20 cellular contexts compared by ENCODE assay signal in genomic region chr3:160719710-160720109, GRCh38. TPM values are rescaled to one million over a fixed set of nuclear protein-coding genes. Genes with fewer than 3 reads are reported as not detected.
DNase-seq lines count a peak whose midpoint lies in the region; ATAC-seq, FAIRE-seq and TF ChIP-seq lines count a peak whose summit lies in the region.
"Had no signal": no experiment of that assay in that cellular context is flagged by ENCODE, and none has a peak within 500 bp of the region (broad histone marks: within the 10 kb centered on the region; RNA-seq: fewer than 3 reads in every experiment).

No MANE protein-coding gene starts in this region.

- H3K9me3 ChIP-seq in keratinocyte (ENCODE audit: control insufficient read depth, low read depth, low read length) = no peaks in the 10 kb centered on the region
- H3K9me3 ChIP-seq in upper lobe of right lung = no peaks in the 10 kb centered on the region
- no peaks in the 10 kb centered on the region for H3K9me3 ChIP-seq in testis
- H3K9me3 ChIP-seq in Peyer's patch = no peaks in the 10 kb centered on the region

- peaks cover 9% of the 10 kb centered on the region for H3K4me1 ChIP-seq in keratinocyte (ENCODE audit: control insufficient read depth, extremely low read depth, insufficient read depth, low read length)
- H3K4me1 ChIP-seq in upper lobe of right lung = no peaks in the 10 kb centered on the region
- H3K4me1 ChIP-seq in testis = no peaks in the 10 kb centered on the region
- no peaks in the 10 kb centered on the region for H3K4me1 ChIP-seq in Peyer's patch

- WGBS in testis, 2 donors = 56 to 67% methylated on average over 9 to 11 of the region's 11 CpGs

- H3K9me3 Mint-ChIP-seq in WTC11 = peaks cover 10% of the 10 kb centered on the region
- H3K9me3 Mint-ChIP-seq: CD8-positive, alpha-beta T cell had no signal

- intact Hi-C loops in upper lobe of right lung (cut with DNase I) (no loop called here), testis (cut with DNase I; ENCODE audit: low total_unique reads) (no loop called here)

- ATAC-seq in HG03175 (IDR thresholded peaks at IDR 0.05; ENCODE audit: unreplicated experiment) = peak; percentile 4
- peak; percentile 52 for ATAC-seq in WTC11
- no peak for ATAC-seq in upper lobe of right lung
- ATAC-seq: CD8-positive, alpha-beta T cell had no signal

- DNase-seq in WTC11 (ENCODE audit: low spot score) (no peak), keratinocyte (ENCODE audit: low read depth, low spot score) (no peak), upper lobe of right lung (peak; percentile 63), testis (no peak), Peyer's patch (no peak)
- no peak for DNase-seq in activated naive CD4-positive, alpha-beta T cell (lab: John Stamatoyannopoulos, UW)
- no peak for DNase-seq in effector CD8-positive, alpha-beta T cell (lab: John Stamatoyannopoulos, UW)
- DNase-seq: CD8-positive, alpha-beta T cell; COR-L47; DMS153; DMS79 treated with DMSO at 0.1 percent for 48 hours; EL; IMR-90 had no signal

- peaks cover 4% of the 10 kb centered on the region; the same call in 1 of the 2 replicates for H3K36me3 Mint-ChIP-seq in WTC11
- H3K36me3 Mint-ChIP-seq: CD14-positive monocyte; CD8-positive, alpha-beta T cell had no signal

- H3K4me2 ChIP-seq in keratinocyte (ENCODE audit: control insufficient read depth, extremely low read depth, insufficient read depth, low read depth, low read length) = peak overlapping the region; percentile 17

- H2AFZ ChIP-seq in keratinocyte (ENCODE audit: control insufficient read depth, low read length) = peak overlapping the region; percentile 94

- dilution Hi-C loops in keratinocyte (cut with MboI; ENCODE audit: extremely low pct_ligation_motif_present, low sequenced_read_pairs) = loop anchor here (25.0 kb wide), 1 partner anchor 218 kb away; no protein-coding TSS in a partner anchor

- CTCF ChIA-PET in WTC11 (lab: Charles Lee) = interaction anchor here (1.0 kb wide), 1 partner anchor 223 kb away, joined by 4 read pairs; no protein-coding TSS in a partner anchor

- H3K36me3 ChIP-seq in keratinocyte (ENCODE audit: control insufficient read depth in 2 of 2, extremely low read depth in 1 of 2, insufficient read depth in 2 of 2, low read length in 2 of 2) (no peaks in the 10 kb centered on the region), upper lobe of right lung (no peaks in the 10 kb centered on the region), testis (ENCODE audit: low read depth, missing control alignments) (no peaks in the 10 kb centered on the region), Peyer's patch (no peaks in the 10 kb centered on the region)

- no peaks in the 10 kb centered on the region for H3K9me1 ChIP-seq in keratinocyte (ENCODE audit: control insufficient read depth, extremely low read depth, insufficient read depth, low read length)

- TF ChIP-seq POLR2A in testis (IDR thresholded peaks at IDR 0.05) (no peak), Peyer's patch (IDR thresholded peaks at IDR 0.05) (no peak)

- H3K9ac ChIP-seq in keratinocyte (ENCODE audit: control insufficient read depth, extremely low read depth, insufficient read depth, low read length) = no peak overlapping the region

- H3K27me3 ChIP-seq in keratinocyte (ENCODE audit: control insufficient read depth, extremely low read depth, insufficient read depth, low read length) (no peaks in the 10 kb centered on the region), upper lobe of right lung (no peaks in the 10 kb centered on the region), testis (no peaks in the 10 kb centered on the region), Peyer's patch (no peaks in the 10 kb centered on the region)

- no peaks in the 10 kb centered on the region for H3K79me2 ChIP-seq in keratinocyte (ENCODE audit: control insufficient read depth, insufficient read depth, low read length)

- FAIRE-seq in keratinocyte (lab: Jason Lieb, UNC) = no peak
- FAIRE-seq: D721Med, G401.6, GM12891 had no signal

- no peaks in the 10 kb centered on the region for H4K20me1 ChIP-seq in keratinocyte (ENCODE audit: control insufficient read depth, extremely low read depth, insufficient read depth, low read length)

- TF ChIP-seq CTCF in WTC11 (IDR thresholded peaks at IDR 0.05) (no peak), keratinocyte (optimal IDR thresholded peaks at IDR 0.05 in 1 of 3, IDR thresholded peaks at IDR 0.05 in 1 of 3, conservative IDR thresholded peaks at IDR 0.05 in 1 of 3; ENCODE audit: extremely low read depth in 1 of 3, insufficient read depth in 2 of 3, low read length in 3 of 3) (no peak), upper lobe of right lung (IDR thresholded peaks at IDR 0.05) (no peak), testis (IDR thresholded peaks at IDR 0.05) (no peak), Peyer's patch (IDR thresholded peaks at IDR 0.05) (no peak)

- POLR2A ChIA-PET in WTC11 (lab: Charles Lee) = no interaction called here

- H3K4me1 Mint-ChIP-seq in WTC11 = no peaks in the 10 kb centered on the region
- H3K4me1 Mint-ChIP-seq: CD14-positive monocyte had no signal

- H3K4me3 ChIP-seq in keratinocyte (ENCODE audit: control insufficient read depth in 2 of 3, extremely low read depth in 1 of 3, insufficient read depth in 2 of 3, low read depth in 1 of 3, low read length in 3 of 3) (no peak overlapping the region), upper lobe of right lung (no peak overlapping the region), testis (no peak overlapping the region), Peyer's patch (no peak overlapping the region)

- H3K27ac Mint-ChIP-seq in WTC11 = no peak overlapping the region
- H3K27ac Mint-ChIP-seq: CD14-positive monocyte; CD8-positive, alpha-beta T cell had no signal

- no peaks in the 10 kb centered on the region for H3K27me3 Mint-ChIP-seq in WTC11 (ENCODE audit: low read depth)

- no peak overlapping the region for H3K27ac ChIP-seq in keratinocyte (ENCODE audit: control insufficient read depth, insufficient read depth, low read length)
- H3K27ac ChIP-seq in upper lobe of right lung = no peak overlapping the region
- H3K27ac ChIP-seq in testis = no peak overlapping the region
- no peak overlapping the region for H3K27ac ChIP-seq in Peyer's patch

- H3K4me3 Mint-ChIP-seq in WTC11 = no peak overlapping the region
- H3K4me3 Mint-ChIP-seq: CD14-positive monocyte; CD8-positive, alpha-beta T cell had no signal

TF ChIP-seq in WTC11, 78 proteins besides CTCF, POLR2A, EP300 and RAD21 (continues in another document):
- TF ChIP-seq ATF6 (CRISPR knock-in tag; IDR thresholded peaks at IDR 0.05) = no peak
- no peak for TF ChIP-seq FOXP1 (CRISPR knock-in tag; IDR thresholded peaks at IDR 0.05; ENCODE audit: borderline replicate concordance)
- no peak for TF ChIP-seq RELA (CRISPR knock-in tag; IDR thresholded peaks at IDR 0.05; ENCODE audit: borderline replicate concordance)
- TF ChIP-seq SMAD4 (CRISPR knock-in tag; IDR thresholded peaks at IDR 0.05) = no peak
- TF ChIP-seq PREB (CRISPR knock-in tag; IDR thresholded peaks at IDR 0.05; ENCODE audit: borderline replicate concordance) = no peak

RNA-seq across cellular contexts. Expression of gene PPM1L, which starts 36.3 kb away (rescaled TPM):
- 16.0 to 18.1 TPM (median 16.1 TPM) in 3 replicates for total RNA-seq in WTC11 (2021)
- 0.52 to 0.61 TPM (median 0.58 TPM) in 3 replicates for polyA plus RNA-seq in keratinocyte
- 0.56 TPM for polyA plus RNA-seq in keratinocyte (2011; ENCODE audit: low read depth)
- polyA plus RNA-seq in keratinocyte (2011; cell fraction: cytosol; rRNA removed) = 0.25 and 0.35 TPM in 2 replicates
- polyA plus RNA-seq in keratinocyte (2011; cell fraction: nucleus; rRNA removed) = 1.3 TPM in 2 replicates
- 0.44 and 1.0 TPM in 2 replicates for polyA plus RNA-seq in keratinocyte (2012; ENCODE audit: low replicate concordance)
- 0.46 to 1.7 TPM (median 1.6 TPM) in 3 replicates for polyA minus RNA-seq in keratinocyte
- polyA minus RNA-seq in keratinocyte (2011; cell fraction: cytosol; rRNA and poly(A)+ RNA removed) = 0.38 TPM
- polyA minus RNA-seq in keratinocyte (2011; cell fraction: nucleus; rRNA and poly(A)+ RNA removed) = 3.6 and 3.9 TPM in 2 replicates
- 13.5 TPM for total RNA-seq in upper lobe of right lung
- total RNA-seq in testis = 10 to 100 TPM; 19.6 to 27.7 TPM
- 4.4 TPM for polyA plus RNA-seq in testis (ENCODE audit: insufficient read depth, low read depth, low replicate concordance)
- 10 to 100 TPM in 3 of 4 donors, 1 to 10 TPM in 1; 8.4 to 17.8 (median 12.7) TPM for total RNA-seq in Peyer's patch

RNA-seq across cellular contexts. Expression of gene ARL14, which starts 42.8 kb away (rescaled TPM):
- total RNA-seq in WTC11 (2021) = not detected in 3 replicates
- 0.76 to 2.4 TPM (median 1.6 TPM) in 3 replicates for polyA plus RNA-seq in keratinocyte
- polyA plus RNA-seq in keratinocyte (2011; ENCODE audit: low read depth) = 0.69 TPM
- polyA plus RNA-seq in keratinocyte (2011; cell fraction: cytosol; rRNA removed) = 0.92 and 1.3 TPM in 2 replicates
- 2.6 and 3.3 TPM in 2 replicates for polyA plus RNA-seq in keratinocyte (2011; cell fraction: nucleus; rRNA removed)
- polyA plus RNA-seq in keratinocyte (2012; ENCODE audit: low replicate concordance) = 0.22 and 1.1 TPM in 2 replicates
- polyA minus RNA-seq in keratinocyte = 0.16 to 0.70 TPM in 2 of 3 replicates, not detected in the other
- not detected for polyA minus RNA-seq in keratinocyte (2011; cell fraction: cytosol; rRNA and poly(A)+ RNA removed)
- 0.74 TPM in 1 of 2 replicates, not detected in the other for polyA minus RNA-seq in keratinocyte (2011; cell fraction: nucleus; rRNA and poly(A)+ RNA removed)
- total RNA-seq in upper lobe of right lung = not detected
- under 1 TPM in 1 of 2 donors, not detected in 1; 0.31 TPM for total RNA-seq in testis
- polyA plus RNA-seq in testis (ENCODE audit: insufficient read depth, low read depth, low replicate concordance) = not detected
- total RNA-seq in Peyer's patch = 10 to 100 TPM in 3 of 4 donors, 1 to 10 TPM in 1; 2.5 to 28.9 (median 16.5) TPM
- total RNA-seq: A673; CD8-positive, alpha-beta T cell had no signal
- polyA plus RNA-seq: BJ, CD14-positive monocyte had no signal
